1 cellular context compared by ENCODE assay signal in the genomic region with DNA sequence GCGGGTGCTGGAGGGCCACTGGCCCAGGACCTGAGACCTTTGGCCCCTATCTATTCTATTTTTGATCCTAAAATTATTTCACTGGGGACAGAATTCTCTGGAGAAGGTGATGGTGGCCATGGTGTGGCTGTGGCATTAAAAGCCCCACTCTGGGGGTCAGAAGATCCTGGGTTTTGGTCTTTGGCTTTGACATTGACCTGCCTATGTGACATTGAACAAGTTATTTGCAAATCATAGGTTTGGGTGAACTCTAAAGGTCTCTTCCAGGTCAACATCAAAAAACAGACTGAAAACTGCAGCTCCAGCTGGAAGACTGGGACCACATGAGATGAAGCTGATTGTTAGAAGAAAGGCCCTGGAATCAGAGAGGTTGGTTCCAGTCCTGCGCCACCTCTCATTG.
TF ChIP-seq lines count a peak whose summit lies in the region.

No MANE protein-coding gene starts in this region.

TF ChIP-seq in HepG2, 621 proteins besides CTCF, POLR2A, EP300 and RAD21 (continued from another document and continues in another):
- TF ChIP-seq UBTF (CRISPR knock-in tag; IDR thresholded peaks at IDR 0.05) = no peak
- TF ChIP-seq AGO2 (optimal IDR thresholded peaks at IDR 0.05; ENCODE audit: low read depth, low read length) = no peak
- TF ChIP-seq CENPBD1 (CRISPR knock-in tag; IDR thresholded peaks at IDR 0.05; ENCODE audit: borderline replicate concordance, low read depth) = no peak
- TF ChIP-seq MXD1 (CRISPR knock-in tag; IDR thresholded peaks at IDR 0.05) = no peak
- TF ChIP-seq, protein P1, sequence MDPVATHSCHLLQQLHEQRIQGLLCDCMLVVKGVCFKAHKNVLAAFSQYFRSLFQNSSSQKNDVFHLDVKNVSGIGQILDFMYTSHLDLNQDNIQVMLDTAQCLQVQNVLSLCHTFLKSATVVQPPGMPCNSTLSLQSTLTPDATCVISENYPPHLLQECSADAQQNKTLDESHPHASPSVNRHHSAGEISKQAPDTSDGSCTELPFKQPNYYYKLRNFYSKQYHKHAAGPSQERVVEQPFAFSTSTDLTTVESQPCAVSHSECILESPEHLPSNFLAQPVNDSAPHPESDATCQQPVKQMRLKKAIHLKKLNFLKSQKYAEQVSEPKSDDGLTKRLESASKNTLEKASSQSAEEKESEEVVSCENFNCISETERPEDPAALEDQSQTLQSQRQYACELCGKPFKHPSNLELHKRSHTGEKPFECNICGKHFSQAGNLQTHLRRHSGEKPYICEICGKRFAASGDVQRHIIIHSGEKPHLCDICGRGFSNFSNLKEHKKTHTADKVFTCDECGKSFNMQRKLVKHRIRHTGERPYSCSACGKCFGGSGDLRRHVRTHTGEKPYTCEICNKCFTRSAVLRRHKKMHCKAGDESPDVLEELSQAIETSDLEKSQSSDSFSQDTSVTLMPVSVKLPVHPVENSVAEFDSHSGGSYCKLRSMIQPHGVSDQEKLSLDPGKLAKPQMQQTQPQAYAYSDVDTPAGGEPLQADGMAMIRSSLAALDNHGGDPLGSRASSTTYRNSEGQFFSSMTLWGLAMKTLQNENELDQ (CRISPR knock-in tag; IDR thresholded peaks at IDR 0.05; ENCODE audit: borderline replicate concordance) = no peak
- no peak for TF ChIP-seq ZNF646 (CRISPR knock-in tag; IDR thresholded peaks at IDR 0.05)
- TF ChIP-seq, protein P2, sequence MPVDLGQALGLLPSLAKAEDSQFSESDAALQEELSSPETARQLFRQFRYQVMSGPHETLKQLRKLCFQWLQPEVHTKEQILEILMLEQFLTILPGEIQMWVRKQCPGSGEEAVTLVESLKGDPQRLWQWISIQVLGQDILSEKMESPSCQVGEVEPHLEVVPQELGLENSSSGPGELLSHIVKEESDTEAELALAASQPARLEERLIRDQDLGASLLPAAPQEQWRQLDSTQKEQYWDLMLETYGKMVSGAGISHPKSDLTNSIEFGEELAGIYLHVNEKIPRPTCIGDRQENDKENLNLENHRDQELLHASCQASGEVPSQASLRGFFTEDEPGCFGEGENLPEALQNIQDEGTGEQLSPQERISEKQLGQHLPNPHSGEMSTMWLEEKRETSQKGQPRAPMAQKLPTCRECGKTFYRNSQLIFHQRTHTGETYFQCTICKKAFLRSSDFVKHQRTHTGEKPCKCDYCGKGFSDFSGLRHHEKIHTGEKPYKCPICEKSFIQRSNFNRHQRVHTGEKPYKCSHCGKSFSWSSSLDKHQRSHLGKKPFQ (CRISPR knock-in tag; IDR thresholded peaks at IDR 0.05; ENCODE audit: insufficient replicate concordance) = no peak
- 0 out of 2 replicates have a peak, but pooled peaks have one; percentile 12 for TF ChIP-seq HHEX (CRISPR knock-in tag; IDR thresholded peaks at IDR 0.05)
- TF ChIP-seq NCOR1 (IDR thresholded peaks at IDR 0.05; ENCODE audit: borderline replicate concordance, low read length) = peak; percentile 73; the same call in 1 of the 2 replicates
- TF ChIP-seq TBL1XR1 (IDR thresholded peaks at IDR 0.05; ENCODE audit: borderline replicate concordance, low read length, partially characterized antibody) = peak; percentile 72
- TF ChIP-seq PCBP1 (IDR thresholded peaks at IDR 0.05; ENCODE audit: borderline replicate concordance, low read depth, low read length) = no peak
- 0 out of 2 replicates have a peak, but pooled peaks have one; percentile 7 for TF ChIP-seq ZMYM3 (CRISPR knock-in tag; IDR thresholded peaks at IDR 0.05)
- no peak for TF ChIP-seq CHD4 (IDR thresholded peaks at IDR 0.05; ENCODE audit: borderline replicate concordance, low read length)
- peak; percentile 52; the same call in 1 of the 2 replicates for TF ChIP-seq THRA (CRISPR knock-in tag; IDR thresholded peaks at IDR 0.05; ENCODE audit: borderline replicate concordance)
- TF ChIP-seq CAMTA2 (CRISPR knock-in tag; IDR thresholded peaks at IDR 0.05; ENCODE audit: borderline replicate concordance) = no peak
- no peak for TF ChIP-seq CENPT (CRISPR knock-in tag; IDR thresholded peaks at IDR 0.05; ENCODE audit: low read depth)
- no peak for TF ChIP-seq SRY (CRISPR knock-in tag; IDR thresholded peaks at IDR 0.05)
- TF ChIP-seq ZBTB37 (CRISPR knock-in tag; IDR thresholded peaks at IDR 0.05) = no peak
- no peak for TF ChIP-seq GMEB2 (CRISPR knock-in tag; IDR thresholded peaks at IDR 0.05; ENCODE audit: low read depth)
- no peak for TF ChIP-seq KLF16 (CRISPR knock-in tag; IDR thresholded peaks at IDR 0.05)
- TF ChIP-seq SOX13 (IDR thresholded peaks at IDR 0.05) = no peak
- TF ChIP-seq SOX13 (CRISPR knock-in tag; conservative IDR thresholded peaks at IDR 0.05 in 1 of 2, IDR thresholded peaks at IDR 0.05 in 1 of 2) = no peak
- no peak for TF ChIP-seq PLRG1 (conservative IDR thresholded peaks at IDR 0.05)
- peak; percentile 34; the same call in 1 of the 2 replicates for TF ChIP-seq NR2F6 (IDR thresholded peaks at IDR 0.05)
- 0 out of 2 replicates have a peak, but pooled peaks have one; percentile 35 for TF ChIP-seq NR2F6 (CRISPR knock-in tag; IDR thresholded peaks at IDR 0.05)
- no peak for TF ChIP-seq ATM (IDR thresholded peaks at IDR 0.05; ENCODE audit: borderline replicate concordance)
- TF ChIP-seq NRL (CRISPR knock-in tag; IDR thresholded peaks at IDR 0.05; ENCODE audit: borderline replicate concordance) = no peak
- no peak for TF ChIP-seq ZNF12 (CRISPR knock-in tag; IDR thresholded peaks at IDR 0.05)
- TF ChIP-seq MAFF (IDR thresholded peaks at IDR 0.05; ENCODE audit: low read depth, low read length) = no peak
- TF ChIP-seq TCF7L2 (IDR thresholded peaks at IDR 0.05; ENCODE audit: low read depth, low read length) = no peak
- TF ChIP-seq RXRA (CRISPR knock-in tag; IDR thresholded peaks at IDR 0.05) = 0 out of 2 replicates have a peak, but pooled peaks have one; percentile 27
- TF ChIP-seq ZNF652 (CRISPR knock-in tag; IDR thresholded peaks at IDR 0.05; ENCODE audit: borderline replicate concordance, low read depth) = no peak
- TF ChIP-seq ZBTB7A (CRISPR knock-in tag; IDR thresholded peaks at IDR 0.05) = no peak
- TF ChIP-seq, protein P3, sequence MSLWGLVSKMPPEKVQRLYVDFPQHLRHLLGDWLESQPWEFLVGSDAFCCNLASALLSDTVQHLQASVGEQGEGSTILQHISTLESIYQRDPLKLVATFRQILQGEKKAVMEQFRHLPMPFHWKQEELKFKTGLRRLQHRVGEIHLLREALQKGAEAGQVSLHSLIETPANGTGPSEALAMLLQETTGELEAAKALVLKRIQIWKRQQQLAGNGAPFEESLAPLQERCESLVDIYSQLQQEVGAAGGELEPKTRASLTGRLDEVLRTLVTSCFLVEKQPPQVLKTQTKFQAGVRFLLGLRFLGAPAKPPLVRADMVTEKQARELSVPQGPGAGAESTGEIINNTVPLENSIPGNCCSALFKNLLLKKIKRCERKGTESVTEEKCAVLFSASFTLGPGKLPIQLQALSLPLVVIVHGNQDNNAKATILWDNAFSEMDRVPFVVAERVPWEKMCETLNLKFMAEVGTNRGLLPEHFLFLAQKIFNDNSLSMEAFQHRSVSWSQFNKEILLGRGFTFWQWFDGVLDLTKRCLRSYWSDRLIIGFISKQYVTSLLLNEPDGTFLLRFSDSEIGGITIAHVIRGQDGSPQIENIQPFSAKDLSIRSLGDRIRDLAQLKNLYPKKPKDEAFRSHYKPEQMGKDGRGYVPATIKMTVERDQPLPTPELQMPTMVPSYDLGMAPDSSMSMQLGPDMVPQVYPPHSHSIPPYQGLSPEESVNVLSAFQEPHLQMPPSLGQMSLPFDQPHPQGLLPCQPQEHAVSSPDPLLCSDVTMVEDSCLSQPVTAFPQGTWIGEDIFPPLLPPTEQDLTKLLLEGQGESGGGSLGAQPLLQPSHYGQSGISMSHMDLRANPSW (CRISPR knock-in tag; IDR thresholded peaks at IDR 0.05; ENCODE audit: borderline replicate concordance) = no peak
- no peak for TF ChIP-seq ZNF7 (CRISPR knock-in tag; IDR thresholded peaks at IDR 0.05)
- peak; percentile 74 for TF ChIP-seq RXRB (CRISPR knock-in tag; IDR thresholded peaks at IDR 0.05; ENCODE audit: borderline replicate concordance)
